Comparison of ENCODE assay signal across 2 cellular contexts in genomic region chr20:62650551-62651284, GRCh38.
TF ChIP-seq lines count a peak whose summit lies in the region.

No MANE protein-coding gene starts in this region.

TF ChIP-seq in HCT116, 20 proteins besides CTCF, POLR2A, EP300 and RAD21:
- TF ChIP-seq EGR1 (IDR thresholded peaks at IDR 0.05; ENCODE audit: low read depth) = no peak
- no peak for TF ChIP-seq REST (IDR thresholded peaks at IDR 0.05; ENCODE audit: low read depth)
- TF ChIP-seq SP1 (IDR thresholded peaks at IDR 0.05; ENCODE audit: low read depth) = no peak
- TF ChIP-seq EZH2phosphoT487 (IDR thresholded peaks at IDR 0.05; ENCODE audit: borderline replicate concordance) = no peak
- TF ChIP-seq YY1 (IDR thresholded peaks at IDR 0.05; ENCODE audit: extremely low read depth, insufficient replicate concordance, low read depth, low read length) = no peak
- no peak; the same call in 1 of the 2 replicates for TF ChIP-seq POLR2AphosphoS5 (IDR thresholded peaks at IDR 0.05; ENCODE audit: low read depth, low read length)
- TF ChIP-seq SIN3A (IDR thresholded peaks at IDR 0.05; ENCODE audit: low read depth) = no peak
- no peak for TF ChIP-seq ZNF274 (IDR thresholded peaks at IDR 0.05; ENCODE audit: low read depth, low read length)
- TF ChIP-seq, protein P1, sequence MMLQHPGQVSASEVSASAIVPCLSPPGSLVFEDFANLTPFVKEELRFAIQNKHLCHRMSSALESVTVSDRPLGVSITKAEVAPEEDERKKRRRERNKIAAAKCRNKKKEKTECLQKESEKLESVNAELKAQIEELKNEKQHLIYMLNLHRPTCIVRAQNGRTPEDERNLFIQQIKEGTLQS (IDR thresholded peaks at IDR 0.05) = no peak
- TF ChIP-seq JUND (IDR thresholded peaks at IDR 0.05) = no peak
- no peak for TF ChIP-seq EZH2 (IDR thresholded peaks at IDR 0.05)
- no peak for TF ChIP-seq ZFX (IDR thresholded peaks at IDR 0.05)
- no peak for TF ChIP-seq CEBPB (IDR thresholded peaks at IDR 0.05; ENCODE audit: low read depth)
- TF ChIP-seq CBX3 (IDR thresholded peaks at IDR 0.05; ENCODE audit: low read depth) = no peak
- TF ChIP-seq TCF7L2 (IDR thresholded peaks at IDR 0.05; ENCODE audit: borderline replicate concordance, extremely low read depth, insufficient read depth, insufficient read length) = no peak
- TF ChIP-seq MAX (IDR thresholded peaks at IDR 0.05) = no peak
- TF ChIP-seq SRF (IDR thresholded peaks at IDR 0.05; ENCODE audit: low read depth) = no peak
- no peak for TF ChIP-seq ELF1 (IDR thresholded peaks at IDR 0.05; ENCODE audit: borderline replicate concordance, low read depth)

TF ChIP-seq in GM12878, 131 proteins besides CTCF, POLR2A, EP300 and RAD21:
- TF ChIP-seq MLLT1 (IDR thresholded peaks at IDR 0.05) = peak; percentile 65
- peak in 1 of 2 experiments; percentile 46; a peak in 1 of 4 replicates for TF ChIP-seq IKZF2 (IDR thresholded peaks at IDR 0.05)
- no peak for TF ChIP-seq PRDM15 (CRISPR knock-in tag; IDR thresholded peaks at IDR 0.05)
- TF ChIP-seq FOXM1 (IDR thresholded peaks at IDR 0.05; ENCODE audit: low read depth, low read length) = no peak
- no peak for TF ChIP-seq E2F4 (IDR thresholded peaks at IDR 0.05; ENCODE audit: low read depth, low read length)
- TF ChIP-seq, protein P2, sequence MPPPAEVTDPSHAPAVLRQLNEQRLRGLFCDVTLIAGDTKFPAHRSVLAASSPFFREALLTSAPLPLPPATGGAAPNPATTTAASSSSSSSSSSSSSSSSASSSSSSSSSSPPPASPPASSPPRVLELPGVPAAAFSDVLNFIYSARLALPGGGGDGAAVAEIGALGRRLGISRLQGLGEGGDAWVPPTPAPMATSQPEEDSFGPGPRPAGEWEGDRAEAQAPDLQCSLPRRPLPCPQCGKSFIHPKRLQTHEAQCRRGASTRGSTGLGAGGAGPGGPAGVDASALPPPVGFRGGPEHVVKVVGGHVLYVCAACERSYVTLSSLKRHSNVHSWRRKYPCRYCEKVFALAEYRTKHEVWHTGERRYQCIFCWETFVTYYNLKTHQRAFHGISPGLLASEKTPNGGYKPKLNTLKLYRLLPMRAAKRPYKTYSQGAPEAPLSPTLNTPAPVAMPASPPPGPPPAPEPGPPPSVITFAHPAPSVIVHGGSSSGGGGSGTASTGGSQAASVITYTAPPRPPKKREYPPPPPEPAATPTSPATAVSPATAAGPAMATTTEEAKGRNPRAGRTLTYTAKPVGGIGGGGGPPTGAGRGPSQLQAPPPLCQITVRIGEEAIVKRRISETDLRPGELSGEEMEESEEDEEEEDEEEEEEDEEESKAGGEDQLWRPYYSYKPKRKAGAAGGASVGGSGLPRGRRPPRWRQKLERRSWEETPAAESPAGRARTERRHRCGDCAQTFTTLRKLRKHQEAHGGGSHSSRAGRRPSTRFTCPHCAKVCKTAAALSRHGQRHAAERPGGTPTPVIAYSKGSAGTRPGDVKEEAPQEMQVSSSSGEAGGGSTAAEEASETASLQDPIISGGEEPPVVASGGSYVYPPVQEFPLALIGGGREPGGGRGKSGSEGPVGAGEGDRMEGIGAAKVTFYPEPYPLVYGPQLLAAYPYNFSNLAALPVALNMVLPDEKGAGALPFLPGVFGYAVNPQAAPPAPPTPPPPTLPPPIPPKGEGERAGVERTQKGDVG (CRISPR knock-in tag; IDR thresholded peaks at IDR 0.05) = no peak
- TF ChIP-seq POLR2AphosphoS5 (IDR thresholded peaks at IDR 0.05; ENCODE audit: low read length) = peak; percentile 16; the same call in 1 of the 2 replicates
